ENCODE assay signal across 9 cellular contexts in genomic region chr19:30224689-30225606, GRCh38.
DNase-seq lines count a peak whose midpoint lies in the region; ATAC-seq and TF ChIP-seq lines count a peak whose summit lies in the region.
"Had no signal": no experiment of that assay in that cellular context is flagged by ENCODE, and none has a peak within 500 bp of the region (broad histone marks: within the 10 kb centered on the region; RNA-seq: fewer than 3 reads in every experiment).

No MANE protein-coding gene starts in this region.

- H3K4me3 ChIP-seq in thoracic aorta: peak overlapping the region; percentile 79

- peaks cover 18 to 40% of the 10 kb centered on the region in 2 donors for H3K4me1 ChIP-seq in thoracic aorta (ENCODE audit: control insufficient read depth in 1 of 2, low read depth in 2 of 2)

- peak overlapping the region; percentile 85 for H3K27ac ChIP-seq in layer of hippocampus (ENCODE audit: low read depth, low read length)
- H3K27ac ChIP-seq in thoracic aorta: no peak overlapping the region
- H3K27ac ChIP-seq in RWPE1: no peak overlapping the region

- no peaks in the 10 kb centered on the region for H3K9me3 Mint-ChIP-seq in activated T-cell treated with anti-CD3 and anti-CD28 coated beads, Interleukin-2, amount 50 U/mL, for 4 hours
- H3K9me3 Mint-ChIP-seq in activated T-cell treated with anti-CD3 and anti-CD28 coated beads, Interleukin-2, amount 50 U/mL, for 72 hours: no peaks in the 10 kb centered on the region

- POLR2A ChIA-PET in RWPE1 (lab: Yijun Ruan, JAX; ENCODE audit: low non-redundant PET): no interaction called here

- peaks cover 72% of the 10 kb centered on the region for H3K27me3 Mint-ChIP-seq in activated T-cell treated with anti-CD3 and anti-CD28 coated beads, Interleukin-2, amount 50 U/mL, for 4 hours (ENCODE audit: low read depth)
- H3K27me3 Mint-ChIP-seq in activated T-cell treated with anti-CD3 and anti-CD28 coated beads, Interleukin-2, amount 50 U/mL, for 72 hours (ENCODE audit: low read depth): peaks cover 70% of the 10 kb centered on the region

- H3K27ac Mint-ChIP-seq in activated T-cell treated with anti-CD3 and anti-CD28 coated beads, Interleukin-2, amount 50 U/mL, for 72 hours: peak overlapping the region; percentile 59

- peak overlapping the region; percentile 63 for H3K4me3 Mint-ChIP-seq in activated T-cell treated with anti-CD3 and anti-CD28 coated beads, Interleukin-2, amount 50 U/mL, for 4 hours
- peak overlapping the region; percentile 78 to 87 for H3K4me3 Mint-ChIP-seq in activated T-cell treated with anti-CD3 and anti-CD28 coated beads, Interleukin-2, amount 50 U/mL, for 72 hours

- DNase-seq in activated T-cell treated with anti-CD3 and anti-CD28 coated beads, Interleukin-2, amount 50 U/mL, for 4 hours: no peak
- DNase-seq in activated T-cell treated with anti-CD3 and anti-CD28 coated beads for 4 hours (no peak), thoracic aorta (ENCODE audit: low spot score) (no peak), RPMI8226 (no peak), RWPE1 (ENCODE audit: low spot score) (no peak)
- DNase-seq in activated T-cell treated with anti-CD3 and anti-CD28 coated beads, Interleukin-2, amount 50 U/mL, for 72 hours: peak; percentile 21 to 35
- DNase-seq: DMS53 had no signal

- H3K9me3 ChIP-seq in thoracic aorta: no peaks in the 10 kb centered on the region

- TF ChIP-seq CTCF in thoracic aorta (IDR thresholded peaks at IDR 0.05) (no peak), RWPE1 (conservative IDR thresholded peaks at IDR 0.05; ENCODE audit: low read depth) (no peak)

- no peaks in the 10 kb centered on the region for H3K36me3 ChIP-seq in thoracic aorta

- CTCF ChIA-PET in RWPE1 (lab: Yijun Ruan, JAX): no interaction called here

- ATAC-seq in activated T-cell treated with anti-CD3 and anti-CD28 coated beads, Interleukin-2, amount 50 U/mL, for 4 hours: no peak
- peak; percentile 21 to 26 for ATAC-seq in activated T-cell treated with anti-CD3 and anti-CD28 coated beads, Interleukin-2, amount 50 U/mL, for 72 hours (replicated peaks in 1 of 2)
- ATAC-seq in thoracic aorta (ENCODE audit: insufficient number of reproducible peaks, low FRiP score, low read depth) (no peak), GM21737 (IDR thresholded peaks at IDR 0.05; ENCODE audit: unreplicated experiment) (no peak)

- H3K4me1 Mint-ChIP-seq in activated T-cell treated with anti-CD3 and anti-CD28 coated beads, Interleukin-2, amount 50 U/mL, for 4 hours (ENCODE audit: low read depth): peaks cover 22% of the 10 kb centered on the region
- peaks cover 37% of the 10 kb centered on the region for H3K4me1 Mint-ChIP-seq in activated T-cell treated with anti-CD3 and anti-CD28 coated beads, Interleukin-2, amount 50 U/mL, for 72 hours (ENCODE audit: low read depth)

- peaks cover 4% of the 10 kb centered on the region for H3K27me3 ChIP-seq in layer of hippocampus (ENCODE audit: control insufficient read depth, insufficient read depth, low read length)
- H3K27me3 ChIP-seq in thoracic aorta (replicated peaks; ENCODE audit: insufficient read depth): no peaks in the 10 kb centered on the region

- H3K36me3 Mint-ChIP-seq in activated T-cell treated with anti-CD3 and anti-CD28 coated beads, Interleukin-2, amount 50 U/mL, for 4 hours (ENCODE audit: insufficient read depth): no peaks in the 10 kb centered on the region
- H3K36me3 Mint-ChIP-seq in activated T-cell treated with anti-CD3 and anti-CD28 coated beads, Interleukin-2, amount 50 U/mL, for 72 hours (ENCODE audit: insufficient read depth in 2 of 2): peaks cover 5 to 10% of the 10 kb centered on the region in 2 donors

Comparison
In these comparisons a context has a peak if more than half of its experiments do, and no peak if none do; other contexts are left out.
1. ATAC-seq: peak in activated T-cell treated with anti-CD3 and anti-CD28 coated beads, Interleukin-2, amount 50 U/mL, for 72 hours (2 of 2); none in activated T-cell treated with anti-CD3 and anti-CD28 coated beads, Interleukin-2, amount 50 U/mL, for 4 hours (0 of 2), thoracic aorta (single experiment) and GM21737 (single experiment).
2. DNase-seq: peak in activated T-cell treated with anti-CD3 and anti-CD28 coated beads, Interleukin-2, amount 50 U/mL, for 72 hours (2 of 2); none in activated T-cell treated with anti-CD3 and anti-CD28 coated beads, Interleukin-2, amount 50 U/mL, for 4 hours (single experiment), activated T-cell treated with anti-CD3 and anti-CD28 coated beads for 4 hours (single experiment), thoracic aorta (single experiment), RPMI8226 (single experiment) and RWPE1 (single experiment).